Comparison of ENCODE assay signal across 8 cellular contexts in the genomic region with DNA sequence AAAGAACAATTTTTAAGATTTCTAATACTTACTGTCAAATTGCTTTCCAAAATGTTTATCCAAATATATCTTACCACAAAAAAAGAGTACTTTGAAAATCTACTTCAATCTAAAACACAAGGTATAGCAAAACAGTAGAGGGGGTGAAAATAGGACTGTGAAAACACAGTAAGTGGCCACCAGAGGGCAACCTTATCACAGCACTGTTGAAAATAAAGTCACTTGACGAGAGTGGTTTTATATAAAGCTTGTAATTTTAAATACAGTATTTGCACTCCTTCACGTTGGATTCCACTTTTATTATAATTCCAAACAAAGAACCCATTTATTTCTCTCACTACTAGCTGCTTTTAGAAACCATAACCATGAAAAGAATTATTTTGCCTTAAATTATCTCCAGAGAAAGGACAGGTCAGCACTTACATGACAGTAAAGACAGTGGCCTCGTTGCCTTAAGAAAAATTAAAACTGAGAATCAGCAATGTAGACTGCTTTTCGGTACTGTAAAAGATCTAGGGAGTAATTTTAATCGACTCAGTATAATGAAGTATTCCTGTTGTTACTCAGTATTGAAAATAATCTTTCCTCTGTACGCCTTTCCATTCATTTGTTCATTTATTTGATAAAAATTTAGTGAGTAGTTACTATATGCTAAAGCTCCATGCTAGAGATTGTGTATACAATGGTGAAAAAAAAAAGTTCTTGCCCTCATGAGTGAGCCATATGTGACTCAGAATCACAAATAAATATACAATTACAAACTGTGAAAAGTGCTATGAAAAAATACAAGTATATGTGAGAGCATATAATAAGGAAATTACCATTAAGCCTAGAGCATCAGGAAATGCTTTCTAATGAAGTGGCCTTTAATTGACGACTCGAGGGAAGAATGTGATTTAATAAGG. TPM values are rescaled to one million over a fixed set of nuclear protein-coding genes. Genes with fewer than 3 reads are reported as not detected.
DNase-seq lines count a peak whose midpoint lies in the region; ATAC-seq and TF ChIP-seq lines count a peak whose summit lies in the region.

No MANE protein-coding gene starts in this region.

- peak; percentile 58 for ATAC-seq in GM19463 (IDR thresholded peaks at IDR 0.05; ENCODE audit: unreplicated experiment)
- ATAC-seq in left cardiac atrium = peak; percentile 65 to 84
- no peak for ATAC-seq in HG02588 (IDR thresholded peaks at IDR 0.05; ENCODE audit: unreplicated experiment)

- no peaks in the 10 kb centered on the region; the same call in 1 of the 2 replicates for H3K4me1 ChIP-seq in BE2C

- H3K9me3 ChIP-seq in BE2C = no peaks in the 10 kb centered on the region

- no peaks in the 10 kb centered on the region for H3K36me3 ChIP-seq in BE2C

- intact Hi-C loops in left cardiac atrium (cut with DNase I) = loop anchor here in 1 of 2 donors (10.0 kb wide), 1 partner anchor 315 kb away; no protein-coding TSS in a partner anchor

- H3K27me3 ChIP-seq in BE2C = no peaks in the 10 kb centered on the region

- DNase-seq in BE2C (peak; percentile 67), NCI-H1092 treated with DMSO at 0.1 percent for 48 hours (lab: John Stamatoyannopoulos, UW) (peak; percentile 71), T follicular helper cell (ENCODE audit: low read depth) (peak; percentile 29), amniotic epithelial cell (ENCODE audit: low read depth) (peak; percentile 62), left cardiac atrium (no peak), retina (peak; percentile 58)

- no peak overlapping the region for H3K4me3 ChIP-seq in BE2C (ENCODE audit: low read depth, low read length)

- peak; percentile 93 for TF ChIP-seq CTCF in BE2C (IDR thresholded peaks at IDR 0.05; ENCODE audit: low read depth, low read length)

RNA-seq across cellular contexts. Expression of gene CDK5RAP2, which starts 40.0 kb away (rescaled TPM):
- polyA plus RNA-seq in BE2C (2012; ENCODE audit: insufficient read depth, insufficient read length, low read depth) = 24.4 TPM
- total RNA-seq in left cardiac atrium = 10 to 100 TPM; 48.0 to 49.0 TPM
